In genomic region chr1:145286924-145287555, GRCh38 we compare ENCODE assay signal across 8 cellular contexts. TPM values are rescaled to one million over a fixed set of nuclear protein-coding genes. Genes with fewer than 3 reads are reported as not detected.
A peak's percentile ranks its signal among the peaks of the same experiment; 100 is the strongest.
DNase-seq lines count a peak whose midpoint lies in the region; ATAC-seq, FAIRE-seq and TF ChIP-seq lines count a peak whose summit lies in the region.
"Not testable (repeated sequence)": the region's sequence is repeated elsewhere in the genome, so short reads cannot be mapped to it uniquely, and the experiment has no call there.

No MANE protein-coding gene starts in this region.

- not testable (repeated sequence) for H3K27me3 ChIP-seq in astrocyte (ENCODE audit: insufficient read depth, low read length); right lobe of liver; prostate gland (replicated peaks; ENCODE audit: insufficient read depth); thymus (ENCODE audit: control insufficient read depth, insufficient read depth)

- not testable (repeated sequence) for H3K4me1 Mint-ChIP-seq in astrocyte (ENCODE audit: low read depth, unreplicated experiment)

- H3K79me2 ChIP-seq in astrocyte (ENCODE audit: insufficient read depth, low read length): not testable (repeated sequence)

- not testable (repeated sequence) for TF ChIP-seq CTCF in astrocyte (IDR thresholded peaks at IDR 0.05; ENCODE audit: insufficient read depth, low read depth, low read length); fibroblast of pulmonary artery (IDR thresholded peaks at IDR 0.05; ENCODE audit: low read length, missing control alignments); right lobe of liver (IDR thresholded peaks at IDR 0.05); prostate gland (IDR thresholded peaks at IDR 0.05)

- 11% methylated on average over 7 of the region's 41 CpGs for WGBS in right lobe of liver (ENCODE audit: insufficient coverage, low coverage, low lambda C conversion rate, missing lambda C conversion rate)
- WGBS in prostate gland: 0% methylated on average over 3 of the region's 41 CpGs
- 4% methylated on average over 28 of the region's 41 CpGs for WGBS in thymus

- not testable (repeated sequence) for H3K36me3 Mint-ChIP-seq in astrocyte (ENCODE audit: low read depth, unreplicated experiment)

- H3K36me3 ChIP-seq in astrocyte (ENCODE audit: insufficient read depth, low read length); right lobe of liver; prostate gland; thymus (ENCODE audit: control insufficient read depth, insufficient read depth): not testable (repeated sequence)

- not testable (repeated sequence) for H3K9me3 Mint-ChIP-seq in astrocyte (ENCODE audit: unreplicated experiment)

- DNase-seq in Daoy (ENCODE audit: low read depth) (peak; percentile 35), NCI-H460 (ENCODE audit: extremely low read depth, low read depth) (peak; percentile 27), astrocyte (ENCODE audit: low read depth) (peak; percentile 0), right lobe of liver (peak in 2 of 3 donors; percentile 13 to 36), prostate gland (ENCODE audit: low spot score) (peak; percentile 3)
- peak; percentile 33 to 39 for DNase-seq in activated CD4-positive, alpha-beta T cell treated with anti-CD3 and anti-CD28 coated beads, Interleukin-2, amount 50 U/mL, for 48 hours
- not testable (repeated sequence) for DNase-seq in fibroblast of pulmonary artery (ENCODE audit: low read depth)

- FAIRE-seq in astrocyte (lab: Jason Lieb, UNC): not testable (repeated sequence)

- H3K27me3 Mint-ChIP-seq in astrocyte (ENCODE audit: low read depth, unreplicated experiment): not testable (repeated sequence)

- H4K20me1 ChIP-seq in astrocyte (ENCODE audit: insufficient read depth, low read length): not testable (repeated sequence)

- H3K9me3 ChIP-seq in astrocyte (ENCODE audit: insufficient read depth, low read depth, low read length); right lobe of liver; prostate gland; thymus (ENCODE audit: control insufficient read depth): not testable (repeated sequence)

- not testable (repeated sequence) for H3K4me1 ChIP-seq in astrocyte (ENCODE audit: insufficient read depth, low read length); right lobe of liver; prostate gland (replicated peaks); thymus (ENCODE audit: control insufficient read depth, insufficient read depth, low read length)

- TF ChIP-seq POLR2A in right lobe of liver (IDR thresholded peaks at IDR 0.05); prostate gland (IDR thresholded peaks at IDR 0.05): not testable (repeated sequence)

- H3K4me2 ChIP-seq in astrocyte (ENCODE audit: low read length): peak overlapping the region; percentile 82

- peak overlapping the region; percentile 85 for H3K4me3 Mint-ChIP-seq in astrocyte (ENCODE audit: unreplicated experiment)

- peak overlapping the region; percentile 59 for H3K4me3 ChIP-seq in astrocyte (ENCODE audit: insufficient read depth, low read depth, low read length)
- peak overlapping the region; percentile 45 for H3K4me3 ChIP-seq in fibroblast of pulmonary artery (replicated peaks; ENCODE audit: low read depth, low read length)
- H3K4me3 ChIP-seq in right lobe of liver: peak overlapping the region in 2 of 3 donors; percentile 25 to 29
- peak overlapping the region; percentile 25 to 27 for H3K4me3 ChIP-seq in prostate gland
- H3K4me3 ChIP-seq in thymus (ENCODE audit: low read length): peak overlapping the region; percentile 5

- not testable (repeated sequence) for ATAC-seq in right lobe of liver

- H3K9ac ChIP-seq in astrocyte (ENCODE audit: low read length): peak overlapping the region; percentile 50

- not testable (repeated sequence) for H3K27ac ChIP-seq in astrocyte (ENCODE audit: low read depth, low read length); right lobe of liver; thymus (ENCODE audit: low read depth)
- peak overlapping the region; percentile 48 to 61 for H3K27ac ChIP-seq in prostate gland

- peak overlapping the region; percentile 52 for H2AFZ ChIP-seq in astrocyte (ENCODE audit: low read depth, low read length)

- intact Hi-C loops in right lobe of liver (cut with DNase I); prostate gland (cut with DNase I): not testable (repeated sequence)

- H3K27ac Mint-ChIP-seq in astrocyte (ENCODE audit: unreplicated experiment): not testable (repeated sequence)

RNA-seq across cellular contexts. Expression of gene PPIAL4D, which starts 45.1 kb away (rescaled TPM):
- total RNA-seq in Daoy (2014; rRNA removed; shearing (Covaris generic)): not detected in 2 replicates
- total RNA-seq in NCI-H460 (2014; rRNA removed; shearing (Covaris generic)): not detected in 2 replicates
- not detected in 2 replicates for polyA plus RNA-seq in NCI-H460 (2014; cell fraction: nucleus; rRNA removed)
- not detected in 2 replicates for total RNA-seq in astrocyte
- total RNA-seq in right lobe of liver: not detected
- total RNA-seq in prostate gland: not detected
- polyA plus RNA-seq in thymus: not detected

Comparison
In these comparisons a context has a peak if more than half of its experiments do, and no peak if none do; other contexts are left out.
1. H3K4me3 ChIP-seq: peak in every context shown above with its lines; median percentile 59 in astrocyte; 45 in fibroblast of pulmonary artery; 27 in right lobe of liver; 26 in prostate gland; 5 in thymus.